ENCODE assay signal across 8 cellular contexts in the genomic region with DNA sequence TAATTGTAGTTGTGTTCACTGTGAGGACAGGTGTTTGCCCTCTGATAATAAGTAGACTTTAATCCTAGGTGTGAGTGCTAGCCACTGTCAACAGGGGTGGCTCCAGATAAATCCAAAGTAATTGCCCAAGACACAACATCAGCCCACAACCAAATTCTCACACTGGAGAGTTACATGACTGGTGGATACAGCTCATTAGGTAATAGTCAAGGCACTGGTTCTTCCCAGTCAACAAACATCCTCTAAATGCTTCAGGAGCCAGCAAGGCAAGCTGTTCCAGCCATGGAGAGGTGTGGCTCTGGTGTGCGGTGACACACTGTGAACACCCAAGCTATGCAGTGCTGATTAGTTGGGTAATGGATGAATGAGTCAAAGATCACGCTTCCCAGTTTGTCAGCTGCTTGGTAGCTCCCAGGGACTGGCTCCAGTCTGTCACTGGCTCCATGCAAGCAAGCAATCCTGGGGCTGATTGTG.
DNase-seq lines count a peak whose midpoint lies in the region; ATAC-seq and TF ChIP-seq lines count a peak whose summit lies in the region.

No MANE protein-coding gene starts in this region.

- peaks cover 30% of the 10 kb centered on the region for H3K4me1 ChIP-seq in Caco-2
- H3K4me1 ChIP-seq in endodermal cell (ENCODE audit: control insufficient read depth, insufficient read depth, low read length): peaks cover 12% of the 10 kb centered on the region
- peaks cover 0 to 3% of the 10 kb centered on the region in 2 donors for H3K4me1 ChIP-seq in muscle layer of duodenum (ENCODE audit: control insufficient read depth in 1 of 2, insufficient read depth in 2 of 2, low read length in 2 of 2)

- ATAC-seq in GM21529 (IDR thresholded peaks at IDR 0.05; ENCODE audit: unreplicated experiment) (no peak), HG02870 (IDR thresholded peaks at IDR 0.05; ENCODE audit: unreplicated experiment) (no peak), GM21381 (IDR thresholded peaks at IDR 0.05; ENCODE audit: unreplicated experiment) (no peak)

- H3K4me3 Mint-ChIP-seq in Caco-2 (ENCODE audit: unreplicated experiment) (peak overlapping the region; percentile 13), endodermal cell (no peak overlapping the region)

- DNase-seq in Caco-2 (peak; percentile 59 to 84), NCI-H146 treated with DMSO at 0.1 percent for 48 hours (lab: John Stamatoyannopoulos, UW; ENCODE audit: unreplicated experiment) (peak; percentile 29), endodermal cell (no peak), midbrain (lab: John Stamatoyannopoulos, UW) (no peak)

- POLR2A ChIA-PET in Caco-2 (lab: Charles Lee): interaction anchor here (0.6 kb wide), 1 partner anchor 280 kb away, joined by 4 read pairs; no protein-coding TSS in a partner anchor

- H3K27me3 ChIP-seq in Caco-2 (replicated peaks; ENCODE audit: control insufficient read depth, insufficient read depth, low read length): no peaks in the 10 kb centered on the region
- H3K27me3 ChIP-seq in endodermal cell (ENCODE audit: control insufficient read depth, insufficient read depth, low read length, poor library complexity, severe bottlenecking): no peaks in the 10 kb centered on the region
- H3K27me3 ChIP-seq in muscle layer of duodenum (ENCODE audit: low read depth, low read length): no peaks in the 10 kb centered on the region

- TF ChIP-seq CTCF in Caco-2 (IDR thresholded peaks at IDR 0.05; ENCODE audit: insufficient read depth in 1 of 2, low read depth in 1 of 2, low read length in 1 of 2, severe bottlenecking in 1 of 2, unreplicated experiment in 1 of 2): no peak
- TF ChIP-seq CTCF in endodermal cell (conservative IDR thresholded peaks at IDR 0.05): no peak

- H3K4me3 ChIP-seq in Caco-2 (ENCODE audit: low read depth, low read length) (no peak overlapping the region), endodermal cell (ENCODE audit: low read length) (peak overlapping the region; percentile 12), muscle layer of duodenum (ENCODE audit: low read depth in 1 of 2, low read length in 2 of 2) (no peak overlapping the region)

- H3K27me3 Mint-ChIP-seq in Caco-2 (ENCODE audit: insufficient read depth, unreplicated experiment) (no peaks in the 10 kb centered on the region), endodermal cell (ENCODE audit: insufficient read depth) (peaks cover 24% of the 10 kb centered on the region)

- H3K9me3 ChIP-seq in Caco-2: no peaks in the 10 kb centered on the region
- no peaks in the 10 kb centered on the region for H3K9me3 ChIP-seq in endodermal cell (ENCODE audit: control insufficient read depth, low read length)
- H3K9me3 ChIP-seq in muscle layer of duodenum (ENCODE audit: control insufficient read depth in 1 of 2, low read length in 2 of 2): no peaks in the 10 kb centered on the region

- H3K9me3 Mint-ChIP-seq in Caco-2 (ENCODE audit: unreplicated experiment) (no peaks in the 10 kb centered on the region), endodermal cell (no peaks in the 10 kb centered on the region)

- H3K36me3 Mint-ChIP-seq in Caco-2 (ENCODE audit: insufficient read depth, unreplicated experiment): no peaks in the 10 kb centered on the region
- H3K36me3 Mint-ChIP-seq in endodermal cell (ENCODE audit: low read depth): no peaks in the 10 kb centered on the region

- H3K27ac Mint-ChIP-seq in Caco-2 (ENCODE audit: unreplicated experiment) (peak overlapping the region; percentile 89), endodermal cell (no peak overlapping the region)

- 67 to 92% methylated on average over 1 to 2 of the region's 2 CpGs for WGBS in endodermal cell (ENCODE audit: insufficient coverage in 1 of 2, insufficient read length in 1 of 2), 2 experiments

- peaks cover 40% of the 10 kb centered on the region for H3K4me1 Mint-ChIP-seq in Caco-2 (ENCODE audit: low read depth, unreplicated experiment)
- peaks cover 22% of the 10 kb centered on the region for H3K4me1 Mint-ChIP-seq in endodermal cell

- CTCF ChIA-PET in Caco-2 (lab: Charles Lee): interaction anchor here (1.0 kb wide), 1 partner anchor 115 kb away, joined by 5 read pairs; no protein-coding TSS in a partner anchor

- H3K36me3 ChIP-seq in Caco-2 (ENCODE audit: control insufficient read depth, insufficient read depth, low read length) (no peaks in the 10 kb centered on the region), endodermal cell (ENCODE audit: control insufficient read depth, insufficient read depth, low read length) (no peaks in the 10 kb centered on the region), muscle layer of duodenum (ENCODE audit: control insufficient read depth in 1 of 2, insufficient read depth in 2 of 2, low read length in 2 of 2) (no peaks in the 10 kb centered on the region)

- no peak overlapping the region for H3K9ac ChIP-seq in endodermal cell (ENCODE audit: extremely low read depth, low read length, poor library complexity, severe bottlenecking)

- intact Hi-C loops in Caco-2 (cut with micrococcal nuclease; ENCODE audit: unreplicated experiment): no loop called here

- BruUV-seq in Caco-2 (replicated peaks; lab: Mats Ljungman, UMichigan): no TSS peak

- no peak overlapping the region for H3K27ac ChIP-seq in endodermal cell (ENCODE audit: low read depth, low read length)
- peak overlapping the region; percentile 65 for H3K27ac ChIP-seq in muscle layer of duodenum (ENCODE audit: low read length)

Comparison
In these comparisons a context has a peak if more than half of its experiments do, and no peak if none do; other contexts are left out.
1. DNase-seq: peak in Caco-2 (2 of 2) and NCI-H146 treated with DMSO at 0.1 percent for 48 hours (single experiment); none in endodermal cell (single experiment) and midbrain (single experiment).